Comparison of ENCODE assay signal across 25 cellular contexts in the genomic region with DNA sequence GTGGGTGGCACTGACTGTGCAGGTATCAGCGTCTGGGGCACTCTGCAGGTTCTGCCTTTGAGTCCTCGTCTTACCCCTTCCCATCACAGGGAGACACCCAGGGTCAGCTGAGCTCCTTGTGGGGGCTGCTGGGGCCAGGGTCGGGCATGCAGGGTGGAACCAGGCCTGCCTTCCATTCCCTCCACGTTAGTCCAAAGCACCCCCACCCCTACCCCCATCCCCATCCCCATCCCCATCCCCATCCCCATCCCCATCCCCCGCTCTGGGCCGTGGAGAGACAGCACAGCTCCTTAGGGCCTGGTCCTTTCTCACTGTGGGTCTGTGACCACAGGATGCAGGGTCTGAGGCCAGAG. TPM values are rescaled to one million over a fixed set of nuclear protein-coding genes. Genes with fewer than 3 reads are reported as not detected.
DNase-seq lines count a peak whose midpoint lies in the region; ATAC-seq and TF ChIP-seq lines count a peak whose summit lies in the region.
"Had no signal": no experiment of that assay in that cellular context is flagged by ENCODE, and none has a peak within 500 bp of the region (broad histone marks: within the 10 kb centered on the region; RNA-seq: fewer than 3 reads in every experiment).

No MANE protein-coding gene starts in this region.

- H3K4me1 ChIP-seq in IMR-90 (ENCODE audit: control insufficient read depth, insufficient read depth, low read length) (peaks cover 16% of the 10 kb centered on the region; the same call in 1 of the 2 replicates), colonic mucosa (peaks cover 21% of the 10 kb centered on the region), vagina (peaks cover 57% of the 10 kb centered on the region), sigmoid colon (peaks cover 0 to 61% (median 58%) of the 10 kb centered on the region in 4 donors)

- no peak overlapping the region for H3K14ac ChIP-seq in IMR-90 (replicated peaks; ENCODE audit: low read depth, low read length)

- peaks cover 38% of the 10 kb centered on the region for H3K27me3 ChIP-seq in IMR-90 (ENCODE audit: control insufficient read depth, insufficient read depth, low read length)
- peaks cover 88% of the 10 kb centered on the region for H3K27me3 ChIP-seq in colonic mucosa
- peaks cover 20% of the 10 kb centered on the region for H3K27me3 ChIP-seq in vagina
- H3K27me3 ChIP-seq in sigmoid colon, result peaks cover 84 to 100% (median 98%) of the 10 kb centered on the region in 3 donors

- POLR2A ChIA-PET in IMR-90 (lab: Charles Lee; ENCODE audit: unreplicated experiment), result interaction anchor here (0.7 kb wide), 1 partner anchor 402 kb away, joined by 4 read pairs; no protein-coding TSS in a partner anchor

- no CpG with 5 or more reads among the region's 6 CpGs for WGBS in IMR-90 (ENCODE audit: extremely low coverage in 2 of 2, insufficient read length in 1 of 2), 2 experiments
- WGBS in sigmoid colon, 2 donors, result 56 to 66% methylated on average over 6 of the region's 6 CpGs

- H3K9me1 ChIP-seq in IMR-90 (ENCODE audit: insufficient read depth, low read length), result 0 out of 2 replicates have a peak, but pooled peaks cover 6% of the 10 kb centered on the region

- BruUV-seq in IMR-90 (replicated peaks; lab: Mats Ljungman, UMichigan), result no TSS peak

- intact Hi-C loops in IMR-90 (cut with micrococcal nuclease), result no loop called here
- intact Hi-C loops in colonic mucosa (cut with DNase I), result no loop called here
- intact Hi-C loops in vagina (cut with DNase I), result no loop called here
- intact Hi-C loops in activated CD4-positive, alpha-beta T cell treated with anti-CD3 and anti-CD28 coated beads, Interleukin-2, amount 10 ng/mL, durations not matched to agents 24 days and 14 days (cut with micrococcal nuclease), result loop anchor here (5.0 kb wide), 1 partner anchor 157 kb away; no protein-coding TSS in a partner anchor
- intact Hi-C loops in sigmoid colon (cut with DNase I), result loop anchor here (5.0 kb wide), 1 partner anchor 297 kb away; no protein-coding TSS in a partner anchor

- H3K27ac ChIP-seq in IMR-90 (ENCODE audit: insufficient read depth, low read length) (no peak overlapping the region), colonic mucosa (peak overlapping the region; percentile 50), vagina (peak overlapping the region; percentile 95), sigmoid colon (no peak overlapping the region)
- H3K27ac ChIP-seq: left lung, upper lobe of right lung had no signal

- H2AFZ ChIP-seq in IMR-90 (replicated peaks; ENCODE audit: low read length, poor library complexity), result no peak overlapping the region

- dilution Hi-C loops in IMR-90 (cut with HindIII; ENCODE audit: low sequenced_read_pairs, unreplicated experiment), result no loop called here

- H3K9me3 Mint-ChIP-seq in mesothelial cell of epicardium, result no peaks in the 10 kb centered on the region
- no peaks in the 10 kb centered on the region for H3K9me3 Mint-ChIP-seq in activated CD4-positive, alpha-beta T cell treated with anti-CD3 and anti-CD28 coated beads, Interleukin-2, amount 10 ng/mL, durations not matched to agents 24 days and 14 days
- H3K9me3 Mint-ChIP-seq: activated naive CD4-positive, alpha-beta T cell treated with anti-CD3 and anti-CD28 coated beads, Interleukin-2, amount 50 U/mL, for 24 hours; WTC11 had no signal

- TF ChIP-seq EP300 in sigmoid colon (IDR thresholded peaks at IDR 0.05), result no peak

- H3K4ac ChIP-seq in IMR-90 (ENCODE audit: low read depth, low read length), result no peak overlapping the region

- no peak overlapping the region for H4K91ac ChIP-seq in IMR-90 (ENCODE audit: insufficient read depth, low read depth, low read length)

- H2BK20ac ChIP-seq in IMR-90 (ENCODE audit: low read depth, low read length), result no peak overlapping the region

- H3K4me3 Mint-ChIP-seq in mesothelial cell of epicardium, result peak overlapping the region; percentile 47
- H3K4me3 Mint-ChIP-seq in activated CD4-positive, alpha-beta T cell treated with anti-CD3 and anti-CD28 coated beads, Interleukin-2, amount 10 ng/mL, durations not matched to agents 24 days and 14 days, result no peak overlapping the region

- H3K79me1 ChIP-seq in IMR-90 (ENCODE audit: low read depth in 1 of 2, low read length in 2 of 2), result peaks cover 3 to 15% of the 10 kb centered on the region in 2 experiments; a peak in 1 of 4 replicates

- no peak for TF ChIP-seq POLR2A in IMR-90 (IDR thresholded peaks at IDR 0.05; ENCODE audit: low read depth, low read length)
- TF ChIP-seq POLR2A in vagina (IDR thresholded peaks at IDR 0.05), result no peak
- no peak for TF ChIP-seq POLR2A in sigmoid colon (IDR thresholded peaks at IDR 0.05)

- H3K9ac ChIP-seq in IMR-90 (ENCODE audit: low read depth, low read length) (no peak overlapping the region), colonic mucosa (ENCODE audit: low read depth in 2 of 2, low read length in 2 of 2) (no peak overlapping the region)

- H2BK5ac ChIP-seq in IMR-90 (ENCODE audit: low read depth, low read length, poor library complexity, severe bottlenecking), result no peak overlapping the region

- peaks cover 26% of the 10 kb centered on the region for H3K4me1 Mint-ChIP-seq in mesothelial cell of epicardium
- peaks cover 18% of the 10 kb centered on the region for H3K4me1 Mint-ChIP-seq in activated CD4-positive, alpha-beta T cell treated with anti-CD3 and anti-CD28 coated beads, Interleukin-2, amount 10 ng/mL, durations not matched to agents 24 days and 14 days

- no peak overlapping the region for H4K8ac ChIP-seq in IMR-90 (ENCODE audit: low read depth in 2 of 2, low read length in 2 of 2)

- no peak overlapping the region for H3K4me3 ChIP-seq in IMR-90 (ENCODE audit: insufficient read depth, low read depth, low read length)
- H3K4me3 ChIP-seq in colonic mucosa, result no peak overlapping the region
- peak overlapping the region in 1 of 2 donors; percentile 57 for H3K4me3 ChIP-seq in vagina
- H3K4me3 ChIP-seq in sigmoid colon, result no peak overlapping the region
- H3K4me3 ChIP-seq: left lung, upper lobe of right lung had no signal

- no peak for ATAC-seq in IMR-90 (ENCODE audit: low read depth)
- ATAC-seq: gastroesophageal sphincter; left lung; naive thymus-derived CD4-positive, alpha-beta T cell; upper lobe of right lung; WTC11 had no signal

- no peak overlapping the region for H2BK15ac ChIP-seq in IMR-90 (ENCODE audit: low read depth, low read length)

- no peak overlapping the region for H3K18ac ChIP-seq in IMR-90 (ENCODE audit: low read depth, low read length)

- no peak for TF ChIP-seq RAD21 in IMR-90 (IDR thresholded peaks at IDR 0.05; ENCODE audit: low read length)

- no peak overlapping the region for H3K4me2 ChIP-seq in IMR-90 (ENCODE audit: low read depth, low read length)

- H2AK5ac ChIP-seq in IMR-90 (ENCODE audit: low read depth, low read length), result peak overlapping the region; percentile 81; the same call in 1 of the 2 replicates

- no peak overlapping the region for H4K5ac ChIP-seq in IMR-90 (ENCODE audit: low read depth, low read length)

- H3K9me3 ChIP-seq in IMR-90 (ENCODE audit: control insufficient read depth, insufficient read depth, low read length) (peaks cover 11% of the 10 kb centered on the region; the same call in 1 of the 2 replicates), colonic mucosa (no peaks in the 10 kb centered on the region), vagina (no peaks in the 10 kb centered on the region), sigmoid colon (no peaks in the 10 kb centered on the region)
- H3K9me3 ChIP-seq: gastroesophageal sphincter, left lung, upper lobe of right lung had no signal

- peaks cover 16% of the 10 kb centered on the region for H4K20me1 ChIP-seq in IMR-90 (ENCODE audit: insufficient read depth, low read length)

- peaks cover 4% of the 10 kb centered on the region for H3K36me3 Mint-ChIP-seq in mesothelial cell of epicardium
- H3K36me3 Mint-ChIP-seq in activated CD4-positive, alpha-beta T cell treated with anti-CD3 and anti-CD28 coated beads, Interleukin-2, amount 10 ng/mL, durations not matched to agents 24 days and 14 days (ENCODE audit: low read depth), result no peaks in the 10 kb centered on the region
- H3K36me3 Mint-ChIP-seq: activated naive CD4-positive, alpha-beta T cell treated with anti-CD3 and anti-CD28 coated beads, Interleukin-2, amount 50 U/mL, for 24 hours; CD4-positive, CD25-positive, alpha-beta regulatory T cell; IgD-negative memory B cell; WTC11 had no signal

- H2BK120ac ChIP-seq in IMR-90 (ENCODE audit: low read depth, low read length), result peak overlapping the region; percentile 11; the same call in 1 of the 2 replicates

- H3K36me3 ChIP-seq in IMR-90 (ENCODE audit: control insufficient read depth, insufficient read depth, low read length), result peaks cover 11% of the 10 kb centered on the region; the same call in 1 of the 2 replicates
- H3K36me3 ChIP-seq in colonic mucosa, result no peaks in the 10 kb centered on the region
- no peaks in the 10 kb centered on the region for H3K36me3 ChIP-seq in vagina
- H3K36me3 ChIP-seq in sigmoid colon, result no peaks in the 10 kb centered on the region
- H3K36me3 ChIP-seq: gastroesophageal sphincter, left lung, upper lobe of right lung had no signal

- TF ChIP-seq CTCF in IMR-90 (conservative IDR thresholded peaks at IDR 0.05; ENCODE audit: low read depth, low read length), result no peak
- no peak for TF ChIP-seq CTCF in colonic mucosa (IDR thresholded peaks at IDR 0.05)
- no peak for TF ChIP-seq CTCF in mesothelial cell of epicardium (IDR thresholded peaks at IDR 0.05; ENCODE audit: unreplicated experiment)
- TF ChIP-seq CTCF in vagina (IDR thresholded peaks at IDR 0.05), result no peak
- TF ChIP-seq CTCF in sigmoid colon (IDR thresholded peaks at IDR 0.05), result no peak

- no peak overlapping the region for H3K23ac ChIP-seq in IMR-90 (ENCODE audit: low read depth, low read length)

- in situ Hi-C loops in IMR-90 (cut with MboI; ENCODE audit: low sequenced_read_pairs), result no loop called here

- H3K56ac ChIP-seq in IMR-90 (ENCODE audit: extremely low read depth, insufficient read depth, low read length), result no peak overlapping the region

- H3K27ac Mint-ChIP-seq in mesothelial cell of epicardium, result peak overlapping the region; percentile 97
- no peak overlapping the region for H3K27ac Mint-ChIP-seq in activated CD4-positive, alpha-beta T cell treated with anti-CD3 and anti-CD28 coated beads, Interleukin-2, amount 10 ng/mL, durations not matched to agents 24 days and 14 days
- H3K27ac Mint-ChIP-seq: activated naive CD4-positive, alpha-beta T cell treated with anti-CD3 and anti-CD28 coated beads, Interleukin-2, amount 50 U/mL, for 24 hours; naive thymus-derived CD4-positive, alpha-beta T cell; WTC11 had no signal

- no peak overlapping the region for H2AK9ac ChIP-seq in IMR-90 (replicated peaks; ENCODE audit: low read depth, low read length, poor library complexity)

- CTCF ChIA-PET in IMR-90 (lab: Yijun Ruan, JAX), result no interaction called here

- peaks cover 86% of the 10 kb centered on the region for H3K27me3 Mint-ChIP-seq in mesothelial cell of epicardium (ENCODE audit: low read depth)
- peaks cover 74% of the 10 kb centered on the region for H3K27me3 Mint-ChIP-seq in activated CD4-positive, alpha-beta T cell treated with anti-CD3 and anti-CD28 coated beads, Interleukin-2, amount 10 ng/mL, durations not matched to agents 24 days and 14 days

- DNase-seq in IMR-90 (no peak), colonic mucosa (no peak), mesothelial cell of epicardium (ENCODE audit: low spot score in 2 of 2, unreplicated experiment in 2 of 2) (no peak), vagina (ENCODE audit: extremely low spot score in 2 of 2) (no peak), sigmoid colon (no peak)
- DNase-seq in activated CD4-positive, alpha-beta T cell treated with anti-CD3 and anti-CD28 coated beads, Interleukin-2, amount 10 ng/mL, durations not matched to agents 24 days and 14 days, result no peak
- DNase-seq in activated T-cell treated with anti-CD3 and anti-CD28 coated beads, Interleukin-2, amount 50 U/mL, for 1 hour, result no peak
- DNase-seq: activated CD4-positive, alpha-beta T cell treated with anti-CD3 and anti-CD28 coated beads, Interleukin-2, amount 50 U/mL, for 1 hour; CD4-positive, CD25-positive, alpha-beta regulatory T cell; dermis blood vessel endothelial cell; DMS 273 treated with DMSO at 0.1 percent for 48 hours; hypothalamus; naive thymus-derived CD4-positive, alpha-beta T cell; NCI-H1092 treated with DMSO at 0.1 percent for 48 hours; NCI-H187; NCI-H2171; NCI-H510A; occipital lobe; T-helper 9 cell; upper lobe of right lung had no signal

RNA-seq across cellular contexts. Expression of a gene that starts 1.6 kb away (rescaled TPM):
- total RNA-seq in IMR-90 (2012; rRNA removed) (10.3 and 10.4 TPM in 2 replicates), colonic mucosa (1 to 10 TPM; 7.8 to 9.9 TPM), mesothelial cell of epicardium (80.2 to 89.6 TPM (median 88.0 TPM) in 3 replicates), vagina (141 TPM), sigmoid colon (1 to 10 TPM; 1.6 to 5.8 (median 3.5) TPM)
- polyA plus RNA-seq in IMR-90 (2012; rRNA removed) (29.8 and 41.9 TPM in 2 replicates), sigmoid colon (1 to 10 TPM; 6.0 to 7.2 (median 6.3) TPM)
- 29.9 and 83.6 TPM in 2 replicates for polyA plus RNA-seq in IMR-90 (2012; cell fraction: cytosol; rRNA removed)
- polyA plus RNA-seq in IMR-90 (2012; cell fraction: nucleus; rRNA removed; ENCODE audit: low replicate concordance), result 40.5 and 74.0 TPM in 2 replicates
- 0.61 and 0.78 TPM in 2 replicates for total RNA-seq in activated CD4-positive, alpha-beta T cell treated with anti-CD3 and anti-CD28 coated beads, Interleukin-2, amount 10 ng/mL, durations not matched to agents 24 days and 14 days
- total RNA-seq: CD4-positive, CD25-positive, alpha-beta regulatory T cell; occipital lobe; upper lobe of right lung had no signal
- polyA plus RNA-seq: CD4-positive, CD25-positive, alpha-beta regulatory T cell; naive thymus-derived CD4-positive, alpha-beta T cell had no signal

Comparison
In these comparisons a context has a peak if more than half of its experiments do, and no peak if none do; other contexts are left out.
1. H3K27ac ChIP-seq: peak in colonic mucosa (single experiment) and vagina (single experiment); none in IMR-90 (single experiment) and sigmoid colon (0 of 4).
2. intact Hi-C loops: an anchor here in activated CD4-positive, alpha-beta T cell treated with anti-CD3 and anti-CD28 coated beads, Interleukin-2, amount 10 ng/mL, durations not matched to agents 24 days and 14 days (5.0 kb wide) and sigmoid colon (5.0 kb wide); none called in IMR-90, colonic mucosa and vagina.